Comparison of ENCODE assay signal across 13 cellular contexts in the genomic region with DNA sequence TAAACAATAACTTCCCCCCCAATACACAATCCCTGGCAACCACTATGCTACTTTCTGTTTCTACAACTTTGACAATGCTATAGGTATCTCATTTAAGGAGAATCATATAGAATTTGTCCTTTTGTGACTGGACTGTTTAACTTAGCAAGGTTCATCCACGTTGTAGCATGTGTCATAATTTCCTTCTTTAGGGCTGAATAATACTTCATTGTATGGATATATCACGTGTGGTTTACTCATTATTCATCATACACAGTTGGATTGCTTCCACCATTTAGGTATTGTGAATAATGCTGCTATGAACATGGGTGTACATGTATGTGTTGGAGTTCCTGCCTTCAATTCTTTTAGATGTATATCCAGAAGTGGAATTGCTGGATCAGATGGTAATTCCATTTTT.
"Had no signal": no experiment of that assay in that cellular context is flagged by ENCODE, and none has a peak within 500 bp of the region (broad histone marks: within the 10 kb centered on the region; RNA-seq: fewer than 3 reads in every experiment).

No MANE protein-coding gene starts in this region.

- H3K9me3 ChIP-seq: colonic mucosa, sigmoid colon had no signal

- H3K36me3 ChIP-seq: colonic mucosa, sigmoid colon had no signal

- H3K4me3 Mint-ChIP-seq: activated T-cell treated with anti-CD3 and anti-CD28 coated beads, Interleukin-2, amount 50 U/mL, for 4 hours; type B pancreatic cell had no signal

- H3K27me3 ChIP-seq: colonic mucosa, sigmoid colon had no signal

- H3K4me3 ChIP-seq: colonic mucosa, sigmoid colon had no signal

- DNase-seq: activated CD4-positive, alpha-beta T cell treated with anti-CD3 and anti-CD28 coated beads for 4 hours; activated naive CD4-positive, alpha-beta T cell; activated T-cell treated with anti-CD3 and anti-CD28 coated beads, Interleukin-2, amount 50 U/mL, for 4 hours; caudate nucleus; colonic mucosa; hippocampal formation; kidney glomerular epithelial cell; sigmoid colon; stimulated activated CD4-positive, alpha-beta T cell treated with anti-CD3 and anti-CD28 coated beads, Interleukin-2, amount 100 ng/mL, for 24 hours; stimulated activated naive CD4-positive, alpha-beta T cell treated with Interleukin-2 at 50 U/mL for 16 hours; T1000 had no signal

- H3K27ac Mint-ChIP-seq: type B pancreatic cell had no signal

- H3K9me3 Mint-ChIP-seq: activated T-cell treated with anti-CD3 and anti-CD28 coated beads, Interleukin-2, amount 50 U/mL, for 4 hours; type B pancreatic cell had no signal

- H3K27me3 Mint-ChIP-seq: type B pancreatic cell had no signal

- ATAC-seq: activated T-cell treated with anti-CD3 and anti-CD28 coated beads, Interleukin-2, amount 50 U/mL, for 4 hours had no signal

- H3K27ac ChIP-seq: colonic mucosa, sigmoid colon, VCaP had no signal

- H3K4me1 ChIP-seq: colonic mucosa had no signal
